Comparison of ENCODE assay signal across 20 cellular contexts in genomic region chr5:139869042-139869790, GRCh38.
DNase-seq lines count a peak whose midpoint lies in the region; ATAC-seq, FAIRE-seq and TF ChIP-seq lines count a peak whose summit lies in the region.
"Had no signal": no experiment of that assay in that cellular context is flagged by ENCODE, and none has a peak within 500 bp of the region (broad histone marks: within the 10 kb centered on the region; RNA-seq: fewer than 3 reads in every experiment).

No MANE protein-coding gene starts in this region.

- in situ Hi-C loops in KBM-7 (cut with MboI; ENCODE audit: low pct_unique_long_range_greater_than_20kb, low sequenced_read_pairs) = no loop called here

- H4K20me1 ChIP-seq in BLaER1 = no peaks in the 10 kb centered on the region

- H3K9me3 ChIP-seq in BLaER1 (no peaks in the 10 kb centered on the region), kidney (ENCODE audit: control insufficient read depth in 1 of 2, low read length in 2 of 2) (no peaks in the 10 kb centered on the region)
- H3K9me3 ChIP-seq: SK-N-SH had no signal

- TF ChIP-seq CTCF in kidney (IDR thresholded peaks at IDR 0.05; ENCODE audit: borderline replicate concordance, extremely low read depth, insufficient read depth) (no peak), RWPE1 (conservative IDR thresholded peaks at IDR 0.05; ENCODE audit: low read depth) (no peak)

- POLR2A ChIA-PET in RWPE1 (lab: Yijun Ruan, JAX; ENCODE audit: low non-redundant PET) = no interaction called here

- H3K27me3 ChIP-seq in BLaER1 = no peaks in the 10 kb centered on the region

- H3K4me3 ChIP-seq in BLaER1 = no peak overlapping the region
- H3K4me3 ChIP-seq in kidney (ENCODE audit: low read length in 2 of 2) = no peak overlapping the region

- intact Hi-C loops in kidney (cut with DNase I) = loop anchor here (5.0 kb wide), 1 partner anchor 77 kb away; no protein-coding TSS in a partner anchor
- intact Hi-C loops in sciatic nerve (cut with DNase I) = no loop called here

- no peak for FAIRE-seq in kidney (lab: Jason Lieb, UNC)
- FAIRE-seq: A204.1 had no signal

- H3K4me1 ChIP-seq in BLaER1 = peaks cover 12% of the 10 kb centered on the region
- H3K4me1 ChIP-seq in kidney (ENCODE audit: control insufficient read depth in 1 of 2, insufficient read depth in 1 of 2, low read depth in 1 of 2, low read length in 2 of 2) = peaks cover 0 to 3% of the 10 kb centered on the region in 2 donors

- ATAC-seq in sciatic nerve (peak; percentile 26), HG03378 (IDR thresholded peaks at IDR 0.05; ENCODE audit: unreplicated experiment) (no peak)

- CTCF ChIA-PET in RWPE1 (lab: Yijun Ruan, JAX) = no interaction called here

- DNase-seq in RPMI8226 = peak; percentile 20
- DNase-seq in kidney = peak; percentile 46
- no peak for DNase-seq in sciatic nerve (ENCODE audit: low spot score)
- no peak for DNase-seq in KBM-7
- DNase-seq in HT-29 (ENCODE audit: low spot score) = no peak
- DNase-seq in RWPE1 (ENCODE audit: low spot score) = no peak
- DNase-seq: Calu3; CD4-positive, alpha-beta memory T cell; DMS53; HCEC 1CT; KG1; NCI-H1105; NCI-H1694; NCI-H510A treated with DMSO at 0.1 percent for 48 hours; NCI-H82; SHP77; SK-N-SH had no signal

- H3K4me2 ChIP-seq in BLaER1 = peak overlapping the region; percentile 53
- H3K4me2 ChIP-seq: SK-N-SH had no signal

- H3K9ac ChIP-seq in BLaER1 (no peak overlapping the region), kidney (ENCODE audit: low read length in 2 of 2) (peak overlapping the region in 1 of 2 donors; percentile 26)
- H3K9ac ChIP-seq: SK-N-SH had no signal

- H3K27ac ChIP-seq in BLaER1 (no peak overlapping the region), kidney (ENCODE audit: low read depth in 2 of 2, low read length in 2 of 2) (peak overlapping the region; percentile 33 to 65), RWPE1 (no peak overlapping the region)

- H3K36me3 ChIP-seq in BLaER1 = no peaks in the 10 kb centered on the region
- no peaks in the 10 kb centered on the region for H3K36me3 ChIP-seq in kidney (ENCODE audit: control insufficient read depth in 1 of 2, insufficient read depth in 2 of 2, low read length in 2 of 2)

Comparison
In these comparisons a context has a peak if more than half of its experiments do, and no peak if none do; other contexts are left out.
1. H3K27ac ChIP-seq: peak in kidney (2 of 2); none in BLaER1 (single experiment) and RWPE1 (single experiment).
2. DNase-seq: peak in RPMI8226 (single experiment) and kidney (single experiment); none in sciatic nerve (single experiment), KBM-7 (single experiment), HT-29 (single experiment) and RWPE1 (single experiment).